In the genomic region with DNA sequence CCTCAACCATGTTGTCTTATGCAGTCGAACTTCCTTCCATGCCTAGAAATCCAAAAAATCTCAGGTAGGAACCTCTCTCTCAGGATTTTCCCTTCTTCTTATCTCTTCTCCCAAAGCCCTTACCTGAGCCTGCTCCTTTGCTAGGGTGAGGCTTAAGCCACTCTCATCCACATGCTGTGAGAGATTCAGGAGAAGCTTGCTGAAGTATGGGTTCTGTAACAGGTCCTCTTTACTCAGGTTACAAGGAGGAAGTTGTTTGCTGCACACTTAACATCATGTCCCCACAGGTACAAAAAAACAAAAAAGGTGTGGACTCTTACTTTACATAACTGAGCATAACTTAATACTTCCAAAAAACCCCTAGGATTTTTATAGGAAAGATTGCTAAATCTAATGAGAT, we compare ENCODE assay signal across 16 cellular contexts.
"Had no signal": no experiment of that assay in that cellular context is flagged by ENCODE, and none has a peak within 500 bp of the region (broad histone marks: within the 10 kb centered on the region; RNA-seq: fewer than 3 reads in every experiment).

No MANE protein-coding gene starts in this region.

- H3K9me3 ChIP-seq: body of pancreas, heart left ventricle, mucosa of descending colon had no signal

- ATAC-seq: body of pancreas, heart left ventricle, left cardiac atrium, mucosa of descending colon had no signal

- H3K4me3 Mint-ChIP-seq: activated CD4-positive, alpha-beta memory T cell treated with anti-CD3 and anti-CD28 coated beads, Interleukin-2, amount 10 ng/mL, durations not matched to agents 7 days and 5 days; activated CD4-positive, alpha-beta T cell treated with anti-CD3 and anti-CD28 coated beads, Interleukin-2, amount 10 ng/mL, durations not matched to agents 24 days and 14 days had no signal

- H3K4me3 ChIP-seq: body of pancreas, cardiac muscle cell, heart left ventricle, mucosa of descending colon had no signal

- H3K27me3 ChIP-seq: body of pancreas, cardiac muscle cell, heart left ventricle had no signal

- H3K27ac ChIP-seq: body of pancreas, cardiac muscle cell, heart left ventricle had no signal

- H3K27me3 Mint-ChIP-seq: activated CD4-positive, alpha-beta memory T cell treated with anti-CD3 and anti-CD28 coated beads, Interleukin-2, amount 10 ng/mL, durations not matched to agents 7 days and 5 days; activated CD4-positive, alpha-beta T cell treated with anti-CD3 and anti-CD28 coated beads, Interleukin-2, amount 10 ng/mL, durations not matched to agents 24 days and 14 days had no signal

- H3K27ac Mint-ChIP-seq: activated CD4-positive, alpha-beta memory T cell treated with anti-CD3 and anti-CD28 coated beads, Interleukin-2, amount 10 ng/mL, durations not matched to agents 7 days and 5 days; activated T-helper 2 cell treated with anti-CD3 and anti-CD28 coated beads, Interferon-gamma antibody, Interleukin-2, Interleukin-4, amounts not matched to agents 10 μg/mL and 5 μg/mL and 100 μg/mL, durations not matched to agents 14 hours and 24 hours and 36 hours had no signal

- H3K9me3 Mint-ChIP-seq: activated CD4-positive, alpha-beta memory T cell treated with anti-CD3 and anti-CD28 coated beads, Interleukin-2, amount 10 ng/mL, durations not matched to agents 7 days and 5 days; activated CD4-positive, alpha-beta T cell treated with anti-CD3 and anti-CD28 coated beads, Interleukin-2, amount 10 ng/mL, durations not matched to agents 24 days and 14 days; activated T-helper 2 cell treated with anti-CD3 and anti-CD28 coated beads, Interferon-gamma antibody, Interleukin-2, Interleukin-4, amounts not matched to agents 10 μg/mL and 5 μg/mL and 100 μg/mL, durations not matched to agents 14 hours and 24 hours and 36 hours had no signal

- DNase-seq: activated CD4-positive, alpha-beta memory T cell treated with anti-CD3 and anti-CD28 coated beads, Interleukin-2, amount 10 ng/mL, durations not matched to agents 7 days and 5 days; activated CD4-positive, alpha-beta T cell treated with anti-CD3 and anti-CD28 coated beads, Interleukin-2, amount 10 ng/mL, durations not matched to agents 24 days and 14 days; activated naive CD4-positive, alpha-beta T cell treated with Interleukin-2 at 50 U/mL for 16 hours; anterior cingulate cortex; body of pancreas; cortex of kidney; islet precursor cell; left cardiac atrium; mesendoderm; mucosa of descending colon; stimulated activated CD4-positive, alpha-beta T cell treated with anti-CD3 and anti-CD28 coated beads, Interleukin-4, amount 100 ng/mL, for 1 hour; stimulated activated naive CD4-positive, alpha-beta T cell treated with Interleukin-2 at 50 U/mL for 16 hours; T-helper 2 cell had no signal
